Comparison of ENCODE assay signal across 10 cellular contexts in genomic region chr20:40563296-40563950, GRCh38.
DNase-seq lines count a peak whose midpoint lies in the region; ATAC-seq and TF ChIP-seq lines count a peak whose summit lies in the region.
"Had no signal": no experiment of that assay in that cellular context is flagged by ENCODE, and none has a peak within 500 bp of the region (broad histone marks: within the 10 kb centered on the region; RNA-seq: fewer than 3 reads in every experiment).

No MANE protein-coding gene starts in this region.

- peaks cover 4% of the 10 kb centered on the region for H3K27me3 Mint-ChIP-seq in HFFc6 (ENCODE audit: insufficient read depth)

- H3K9me3 ChIP-seq in HEK293 (ENCODE audit: control insufficient read depth, insufficient read depth, low read depth, low read length) (no peaks in the 10 kb centered on the region), testis (no peaks in the 10 kb centered on the region)

- H3K27ac Mint-ChIP-seq in HFFc6: no peak overlapping the region
- H3K27ac Mint-ChIP-seq: activated T-cell treated with anti-CD3 and anti-CD28 coated beads, Interleukin-2, amount 50 U/mL, for 72 hours had no signal

- 54 to 58% methylated on average over 8 of the region's 8 CpGs for WGBS in testis, 2 donors

- no peaks in the 10 kb centered on the region for H3K36me3 ChIP-seq in HEK293 (ENCODE audit: control insufficient read depth in 2 of 2, insufficient read depth in 1 of 2, low read length in 2 of 2)
- no peaks in the 10 kb centered on the region for H3K36me3 ChIP-seq in testis (ENCODE audit: low read depth, missing control alignments)

- H3K4me1 ChIP-seq in HEK293 (ENCODE audit: control insufficient read depth, insufficient read depth, low read length) (0 out of 2 replicates have a peak, but pooled peaks cover 2% of the 10 kb centered on the region), testis (no peaks in the 10 kb centered on the region)

- H3K4me3 ChIP-seq in HEK293 (ENCODE audit: low read depth, low read length) (no peak overlapping the region), testis (no peak overlapping the region)

- peak; percentile 10 for DNase-seq in fibroblast of the conjunctiva (ENCODE audit: low read depth)
- peak; percentile 43 for DNase-seq in testis
- DNase-seq in HFFc6: no peak
- DNase-seq: activated T-cell treated with anti-CD3 and anti-CD28 coated beads, Interleukin-2, amount 50 U/mL, for 72 hours; stimulated activated naive CD4-positive, alpha-beta T cell; T-helper 2 cell had no signal

- H3K27ac ChIP-seq in HEK293 (ENCODE audit: extremely low read depth, low read depth, low read length) (no peak overlapping the region), testis (no peak overlapping the region)

- peaks cover 6% of the 10 kb centered on the region; the same call in 1 of the 2 replicates for H3K36me3 Mint-ChIP-seq in HFFc6 (ENCODE audit: low read depth)

- CTCF ChIA-PET in HEK293 (lab: Yijun Ruan, JAX): interaction anchor here (0.6 kb wide), 1 partner anchor 834 kb away, joined by 3 read pairs; no protein-coding TSS in a partner anchor

- TF ChIP-seq CTCF in HEK293 (tag by site-specific recombination; IDR thresholded peaks at IDR 0.05) (no peak), testis (IDR thresholded peaks at IDR 0.05) (no peak), HFFc6 (IDR thresholded peaks at IDR 0.05) (no peak)

- H3K4me1 Mint-ChIP-seq in HFFc6 (ENCODE audit: low read depth): no peaks in the 10 kb centered on the region

- POLR2A ChIA-PET in HEK293 (lab: Yijun Ruan, JAX): interaction anchor here (0.9 kb wide), 1 partner anchor 126 kb away, joined by 4 read pairs; the partner anchor contains the start of gene MAFB

- no peak overlapping the region for H3K4me3 Mint-ChIP-seq in HFFc6
- H3K4me3 Mint-ChIP-seq: activated T-cell treated with anti-CD3 and anti-CD28 coated beads, Interleukin-2, amount 50 U/mL, for 72 hours had no signal

- no peak for TF ChIP-seq POLR2A in testis (IDR thresholded peaks at IDR 0.05)

- ATAC-seq in SK-N-SH treated with all-trans-retinoic acid at 6 μM for 48 hours: no peak
- ATAC-seq in HG02678 (IDR thresholded peaks at IDR 0.05; ENCODE audit: unreplicated experiment): no peak
- ATAC-seq in GM19351 (IDR thresholded peaks at IDR 0.05; ENCODE audit: unreplicated experiment): no peak
- ATAC-seq: activated T-cell treated with anti-CD3 and anti-CD28 coated beads, Interleukin-2, amount 50 U/mL, for 72 hours had no signal

- no peaks in the 10 kb centered on the region for H3K27me3 ChIP-seq in testis

- H3K9me3 Mint-ChIP-seq in HFFc6: peaks cover 52% of the 10 kb centered on the region
- H3K9me3 Mint-ChIP-seq: activated T-cell treated with anti-CD3 and anti-CD28 coated beads, Interleukin-2, amount 50 U/mL, for 72 hours had no signal

- intact Hi-C loops in testis (cut with DNase I; ENCODE audit: low total_unique reads): no loop called here

TF ChIP-seq in HEK293, 187 proteins besides CTCF, POLR2A, EP300 and RAD21:
- TF ChIP-seq ZEB2 (tag by site-specific recombination; IDR thresholded peaks at IDR 0.05) (no peak), KLF1 (tag by site-specific recombination; IDR thresholded peaks at IDR 0.05) (peak; percentile 86), ZNF157 (tag by site-specific recombination; IDR thresholded peaks at IDR 0.05) (no peak), ZBTB48 (tag by site-specific recombination; IDR thresholded peaks at IDR 0.05) (no peak), ZNF785 (tag by site-specific recombination; IDR thresholded peaks at IDR 0.05) (no peak), KLF16 (tag by site-specific recombination; IDR thresholded peaks at IDR 0.05) (peak; percentile 45; the same call in 1 of the 2 replicates), REST (tag by site-specific recombination; IDR thresholded peaks at IDR 0.05) (no peak), ZNF223 (tag by site-specific recombination; IDR thresholded peaks at IDR 0.05) (no peak), ZNF677 (tag by site-specific recombination; IDR thresholded peaks at IDR 0.05) (no peak), MEIS1 (CRISPR knock-in tag; IDR thresholded peaks at IDR 0.05; ENCODE audit: borderline replicate concordance) (no peak), PRDM1 (tag by site-specific recombination; IDR thresholded peaks at IDR 0.05) (no peak)

TF ChIP-seq in SK-N-SH treated with all-trans-retinoic acid at 6 μM for 48 hours, 23 proteins besides CTCF, POLR2A, EP300 and RAD21:
- TF ChIP-seq ISL1 (CRISPR knock-in tag; IDR thresholded peaks at IDR 0.05) (peak; percentile 45; the same call in 1 of the 2 replicates), CREB5 (CRISPR knock-in tag; IDR thresholded peaks at IDR 0.05; ENCODE audit: low read depth) (no peak)
